ENCODE assay signal across 8 cellular contexts in genomic region chrX:14032383-14032782, GRCh38. TPM values are rescaled to one million over a fixed set of nuclear protein-coding genes. Genes with fewer than 3 reads are reported as not detected.
DNase-seq lines count a peak whose midpoint lies in the region; ATAC-seq and TF ChIP-seq lines count a peak whose summit lies in the region.

No MANE protein-coding gene starts in this region.

- H3K9me3 Mint-ChIP-seq in activated T-helper 1 cell treated with anti-CD3 and anti-CD28 coated beads, Interleukin-12 subunit alpha, Interleukin-12 subunit beta, Interleukin-2, Interleukin-4 antibody, amounts not matched to agents 30 ng/mL and 10 ng/mL and 1 ng/mL, durations not matched to agents 14 hours and 24 hours and 36 hours: no peaks in the 10 kb centered on the region

- ATAC-seq in HG02798 (IDR thresholded peaks at IDR 0.05; ENCODE audit: poor library complexity, unreplicated experiment) (no peak), HG02678 (IDR thresholded peaks at IDR 0.05; ENCODE audit: unreplicated experiment) (no peak)

- intact Hi-C loops in activated T-helper 1 cell treated with anti-CD3 and anti-CD28 coated beads, Interleukin-12 subunit alpha, Interleukin-12 subunit beta, Interleukin-2, Interleukin-4 antibody, amounts not matched to agents 30 ng/mL and 10 ng/mL and 1 ng/mL, durations not matched to agents 14 hours and 24 hours and 36 hours (cut with micrococcal nuclease): loop anchor here (1.0 kb wide), 5 partner anchors 134 to 526 kb away; no protein-coding TSS in a partner anchor
- intact Hi-C loops in prostate gland (cut with DNase I): loop anchor here (5.0 to 10.0 kb wide), 3 partner anchors 280 to 528 kb away; no protein-coding TSS in a partner anchor

- no peaks in the 10 kb centered on the region for H3K36me3 Mint-ChIP-seq in activated T-helper 1 cell treated with anti-CD3 and anti-CD28 coated beads, Interleukin-12 subunit alpha, Interleukin-12 subunit beta, Interleukin-2, Interleukin-4 antibody, amounts not matched to agents 30 ng/mL and 10 ng/mL and 1 ng/mL, durations not matched to agents 14 hours and 24 hours and 36 hours (ENCODE audit: low read depth)

- H3K27ac Mint-ChIP-seq in activated T-helper 1 cell treated with anti-CD3 and anti-CD28 coated beads, Interleukin-12 subunit alpha, Interleukin-12 subunit beta, Interleukin-2, Interleukin-4 antibody, amounts not matched to agents 30 ng/mL and 10 ng/mL and 1 ng/mL, durations not matched to agents 14 hours and 24 hours and 36 hours: no peak overlapping the region

- no peaks in the 10 kb centered on the region for H3K4me1 ChIP-seq in prostate gland (replicated peaks)

- peaks cover 29% of the 10 kb centered on the region for H3K4me1 Mint-ChIP-seq in activated T-helper 1 cell treated with anti-CD3 and anti-CD28 coated beads, Interleukin-12 subunit alpha, Interleukin-12 subunit beta, Interleukin-2, Interleukin-4 antibody, amounts not matched to agents 30 ng/mL and 10 ng/mL and 1 ng/mL, durations not matched to agents 14 hours and 24 hours and 36 hours (ENCODE audit: low read depth)

- CTCF ChIA-PET in BJ (lab: Yijun Ruan, JAX): interaction anchor here (0.7 to 1.2 kb wide), 6 partner anchors 280 to 525 kb away, joined by 4 to 6 read pairs (median 4); no protein-coding TSS in a partner anchor

- POLR2A ChIA-PET in BJ (lab: Charles Lee): no interaction called here

- H3K27ac ChIP-seq in prostate gland: no peak overlapping the region

- H3K27me3 ChIP-seq in BJ (ENCODE audit: control insufficient read depth, insufficient read depth, low read length) (no peaks in the 10 kb centered on the region), prostate gland (replicated peaks; ENCODE audit: insufficient read depth) (no peaks in the 10 kb centered on the region)

- no peaks in the 10 kb centered on the region for H3K9me3 ChIP-seq in prostate gland

- H3K27me3 Mint-ChIP-seq in activated T-helper 1 cell treated with anti-CD3 and anti-CD28 coated beads, Interleukin-12 subunit alpha, Interleukin-12 subunit beta, Interleukin-2, Interleukin-4 antibody, amounts not matched to agents 30 ng/mL and 10 ng/mL and 1 ng/mL, durations not matched to agents 14 hours and 24 hours and 36 hours (ENCODE audit: insufficient read depth): peaks cover 9% of the 10 kb centered on the region

- DNase-seq in BJ (ENCODE audit: low read depth) (no peak), HK-2 (ENCODE audit: unreplicated experiment) (peak; percentile 18), OCI-M1 (lab: John Stamatoyannopoulos, UW) (peak; percentile 69), fibroblast of the aortic adventitia (ENCODE audit: low read depth) (peak; percentile 84), prostate gland (ENCODE audit: low spot score) (peak; percentile 14)
- peak; percentile 16 for DNase-seq in activated T-helper 1 cell treated with anti-CD3 and anti-CD28 coated beads, Interleukin-12 subunit alpha, Interleukin-12 subunit beta, Interleukin-2, Interleukin-4 antibody, amounts not matched to agents 30 ng/mL and 10 ng/mL and 1 ng/mL, durations not matched to agents 14 hours and 24 hours and 36 hours (ENCODE audit: low spot score)

- TF ChIP-seq CTCF in BJ (IDR thresholded peaks at IDR 0.05; ENCODE audit: insufficient read depth, low read depth, low read length) (peak; percentile 42), fibroblast of the aortic adventitia (IDR thresholded peaks at IDR 0.05; ENCODE audit: insufficient read depth, low read length) (peak; percentile 70), prostate gland (IDR thresholded peaks at IDR 0.05) (peak; percentile 22 to 70 (median 62))

- TF ChIP-seq POLR2A in prostate gland (IDR thresholded peaks at IDR 0.05): no peak

- H3K4me3 ChIP-seq in BJ (ENCODE audit: low read depth, low read length) (no peak overlapping the region), fibroblast of the aortic adventitia (ENCODE audit: low read depth, low read length) (no peak overlapping the region), prostate gland (no peak overlapping the region)

- H3K4me3 Mint-ChIP-seq in activated T-helper 1 cell treated with anti-CD3 and anti-CD28 coated beads, Interleukin-12 subunit alpha, Interleukin-12 subunit beta, Interleukin-2, Interleukin-4 antibody, amounts not matched to agents 30 ng/mL and 10 ng/mL and 1 ng/mL, durations not matched to agents 14 hours and 24 hours and 36 hours: no peak overlapping the region

- WGBS in prostate gland: 4% methylated on average over 2 of the region's 2 CpGs

- no peaks in the 10 kb centered on the region for H3K36me3 ChIP-seq in BJ (ENCODE audit: control insufficient read depth, insufficient read depth, low read length)
- no peaks in the 10 kb centered on the region for H3K36me3 ChIP-seq in prostate gland

RNA-seq across cellular contexts. Expression of gene GEMIN8, which starts 2.7 kb away (rescaled TPM):
- polyA plus RNA-seq in BJ (2011; rRNA removed): 20.7 and 21.5 TPM in 2 replicates
- 8.6 and 12.7 TPM in 2 replicates for polyA minus RNA-seq in BJ (2011; rRNA and poly(A)+ RNA removed)
- 15.6 and 17.7 TPM in 2 replicates for total RNA-seq in activated T-helper 1 cell treated with anti-CD3 and anti-CD28 coated beads, Interleukin-12 subunit alpha, Interleukin-12 subunit beta, Interleukin-2, Interleukin-4 antibody, amounts not matched to agents 30 ng/mL and 10 ng/mL and 1 ng/mL, durations not matched to agents 14 hours and 24 hours and 36 hours
- total RNA-seq in fibroblast of the aortic adventitia (ENCODE audit: low replicate concordance) (7.3 and 16.6 TPM in 2 replicates), prostate gland (10 to 100 TPM; 11.4 to 13.4 TPM)
